Comparison of ENCODE assay signal across 1 cellular context in the genomic region with DNA sequence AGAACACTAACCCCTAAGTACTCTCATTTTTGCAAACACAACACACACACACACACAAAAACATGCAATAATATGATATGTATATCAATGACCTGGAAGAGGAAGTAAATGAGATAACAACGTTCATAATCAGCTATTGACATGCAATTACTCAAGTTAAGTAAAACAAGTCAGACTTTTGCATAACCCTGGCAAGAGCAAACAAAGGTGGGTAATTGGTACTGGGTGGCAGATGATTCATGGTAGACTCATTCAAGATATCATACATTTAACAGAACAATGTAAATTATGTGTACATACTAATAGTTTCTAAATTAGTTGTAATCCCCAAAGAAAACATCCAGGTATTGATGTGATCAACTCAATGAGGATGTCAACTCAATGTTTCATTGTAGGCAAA.
TF ChIP-seq lines count a peak whose summit lies in the region.

No MANE protein-coding gene starts in this region.

TF ChIP-seq in HCT116, 20 proteins besides CTCF, POLR2A, EP300 and RAD21 (continued from another document):
- TF ChIP-seq, protein P1, sequence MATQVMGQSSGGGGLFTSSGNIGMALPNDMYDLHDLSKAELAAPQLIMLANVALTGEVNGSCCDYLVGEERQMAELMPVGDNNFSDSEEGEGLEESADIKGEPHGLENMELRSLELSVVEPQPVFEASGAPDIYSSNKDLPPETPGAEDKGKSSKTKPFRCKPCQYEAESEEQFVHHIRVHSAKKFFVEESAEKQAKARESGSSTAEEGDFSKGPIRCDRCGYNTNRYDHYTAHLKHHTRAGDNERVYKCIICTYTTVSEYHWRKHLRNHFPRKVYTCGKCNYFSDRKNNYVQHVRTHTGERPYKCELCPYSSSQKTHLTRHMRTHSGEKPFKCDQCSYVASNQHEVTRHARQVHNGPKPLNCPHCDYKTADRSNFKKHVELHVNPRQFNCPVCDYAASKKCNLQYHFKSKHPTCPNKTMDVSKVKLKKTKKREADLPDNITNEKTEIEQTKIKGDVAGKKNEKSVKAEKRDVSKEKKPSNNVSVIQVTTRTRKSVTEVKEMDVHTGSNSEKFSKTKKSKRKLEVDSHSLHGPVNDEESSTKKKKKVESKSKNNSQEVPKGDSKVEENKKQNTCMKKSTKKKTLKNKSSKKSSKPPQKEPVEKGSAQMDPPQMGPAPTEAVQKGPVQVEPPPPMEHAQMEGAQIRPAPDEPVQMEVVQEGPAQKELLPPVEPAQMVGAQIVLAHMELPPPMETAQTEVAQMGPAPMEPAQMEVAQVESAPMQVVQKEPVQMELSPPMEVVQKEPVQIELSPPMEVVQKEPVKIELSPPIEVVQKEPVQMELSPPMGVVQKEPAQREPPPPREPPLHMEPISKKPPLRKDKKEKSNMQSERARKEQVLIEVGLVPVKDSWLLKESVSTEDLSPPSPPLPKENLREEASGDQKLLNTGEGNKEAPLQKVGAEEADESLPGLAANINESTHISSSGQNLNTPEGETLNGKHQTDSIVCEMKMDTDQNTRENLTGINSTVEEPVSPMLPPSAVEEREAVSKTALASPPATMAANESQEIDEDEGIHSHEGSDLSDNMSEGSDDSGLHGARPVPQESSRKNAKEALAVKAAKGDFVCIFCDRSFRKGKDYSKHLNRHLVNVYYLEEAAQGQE (IDR thresholded peaks at IDR 0.05; ENCODE audit: low read depth), result no peak
- no peak for TF ChIP-seq EZH2phosphoT487 (IDR thresholded peaks at IDR 0.05; ENCODE audit: borderline replicate concordance)
- no peak for TF ChIP-seq EZH2 (IDR thresholded peaks at IDR 0.05)
- no peak for TF ChIP-seq SP1 (IDR thresholded peaks at IDR 0.05; ENCODE audit: low read depth)
- TF ChIP-seq YY1 (IDR thresholded peaks at IDR 0.05; ENCODE audit: extremely low read depth, insufficient replicate concordance, low read depth, low read length), result no peak
- TF ChIP-seq EGR1 (IDR thresholded peaks at IDR 0.05; ENCODE audit: low read depth), result no peak
- TF ChIP-seq SIN3A (IDR thresholded peaks at IDR 0.05; ENCODE audit: low read depth), result no peak
- TF ChIP-seq TCF7L2 (IDR thresholded peaks at IDR 0.05; ENCODE audit: borderline replicate concordance, extremely low read depth, insufficient read depth, insufficient read length), result no peak
- TF ChIP-seq ELF1 (IDR thresholded peaks at IDR 0.05; ENCODE audit: borderline replicate concordance, low read depth), result no peak
- TF ChIP-seq ZFX (IDR thresholded peaks at IDR 0.05), result no peak
- no peak for TF ChIP-seq ZNF274 (IDR thresholded peaks at IDR 0.05; ENCODE audit: low read depth, low read length)
